ENCODE assay signal across 9 cellular contexts in the genomic region with DNA sequence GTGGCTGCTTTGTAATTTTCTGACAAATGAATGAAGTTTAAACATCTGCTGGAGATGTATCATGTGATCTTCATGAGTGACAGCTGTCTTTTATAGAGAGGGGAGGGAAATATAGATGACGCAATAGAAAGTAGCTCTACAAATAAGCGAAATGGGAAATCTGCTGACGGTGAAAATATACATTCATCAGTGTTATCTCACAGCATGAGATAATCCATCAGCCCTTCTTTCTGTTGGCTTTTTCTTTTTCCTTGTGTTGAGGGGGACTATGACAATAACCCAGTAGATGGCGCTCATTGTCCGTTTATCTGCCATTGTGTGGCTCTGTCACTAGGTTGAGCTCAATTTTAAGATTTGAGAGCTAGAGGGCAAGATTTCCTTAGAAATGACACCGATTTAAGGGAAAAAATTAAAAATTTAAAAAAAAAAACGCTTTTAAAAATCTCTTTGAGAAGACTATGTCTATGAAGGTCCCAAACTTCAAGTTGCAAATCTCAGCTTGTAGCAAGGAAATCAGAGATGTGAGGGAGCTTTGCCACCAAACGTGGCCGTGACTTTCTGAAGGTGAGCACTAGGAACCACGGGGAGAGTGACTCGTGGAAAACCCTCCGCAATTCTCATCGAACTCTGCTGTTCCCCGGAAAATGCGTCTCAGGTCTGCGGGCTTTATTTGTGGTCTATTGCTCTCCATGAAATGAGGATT.
DNase-seq lines count a peak whose midpoint lies in the region; ATAC-seq and TF ChIP-seq lines count a peak whose summit lies in the region.
"Had no signal": no experiment of that assay in that cellular context is flagged by ENCODE, and none has a peak within 500 bp of the region (broad histone marks: within the 10 kb centered on the region; RNA-seq: fewer than 3 reads in every experiment).

No MANE protein-coding gene starts in this region.

- H3K4me1 ChIP-seq in CD8-positive, alpha-beta T cell (ENCODE audit: insufficient read depth, low read length): peaks cover 7% of the 10 kb centered on the region

- H3K27ac Mint-ChIP-seq in CD8-positive, alpha-beta T cell: no peak overlapping the region
- H3K27ac Mint-ChIP-seq in neural crest cell (ENCODE audit: unreplicated experiment): no peak overlapping the region

- ATAC-seq in CD8-positive, alpha-beta T cell: peak; percentile 80
- ATAC-seq in GM18907 (IDR thresholded peaks at IDR 0.05; ENCODE audit: unreplicated experiment): peak; percentile 78
- peak; percentile 83 for ATAC-seq in HG03280 (IDR thresholded peaks at IDR 0.05; ENCODE audit: unreplicated experiment)

- no peaks in the 10 kb centered on the region for H3K27me3 ChIP-seq in CD8-positive, alpha-beta T cell (ENCODE audit: insufficient read depth, low read length)

- POLR2A ChIA-PET in CD8-positive, alpha-beta T cell (lab: Charles Lee): interaction anchor here (0.7 to 1.0 kb wide), 2 partner anchors 116 to 162 kb away, joined by 3 to 10 read pairs; no protein-coding TSS in a partner anchor

- H3K4me3 Mint-ChIP-seq in CD8-positive, alpha-beta T cell: no peak overlapping the region
- H3K4me3 Mint-ChIP-seq in neural crest cell: no peak overlapping the region
- H3K4me3 Mint-ChIP-seq: activated naive CD4-positive, alpha-beta T cell treated with anti-CD3 and anti-CD28 coated beads, Interleukin-2, amount 50 U/mL, for 24 hours had no signal

- H3K36me3 ChIP-seq in CD8-positive, alpha-beta T cell (ENCODE audit: insufficient read depth, low read length): no peaks in the 10 kb centered on the region

- peaks cover 22% of the 10 kb centered on the region for H3K4me1 Mint-ChIP-seq in CD8-positive, alpha-beta T cell (ENCODE audit: low read depth)
- H3K4me1 Mint-ChIP-seq in neural crest cell: no peaks in the 10 kb centered on the region

- no peaks in the 10 kb centered on the region for H3K36me3 Mint-ChIP-seq in CD8-positive, alpha-beta T cell
- no peaks in the 10 kb centered on the region for H3K36me3 Mint-ChIP-seq in neural crest cell (ENCODE audit: low read depth)
- H3K36me3 Mint-ChIP-seq: activated naive CD4-positive, alpha-beta T cell treated with anti-CD3 and anti-CD28 coated beads, Interleukin-2, amount 50 U/mL, for 24 hours had no signal

- H3K9me3 Mint-ChIP-seq in CD8-positive, alpha-beta T cell: no peaks in the 10 kb centered on the region
- no peaks in the 10 kb centered on the region for H3K9me3 Mint-ChIP-seq in neural crest cell
- H3K9me3 Mint-ChIP-seq: activated naive CD4-positive, alpha-beta T cell treated with anti-CD3 and anti-CD28 coated beads, Interleukin-2, amount 50 U/mL, for 24 hours had no signal

- H3K27ac ChIP-seq in CD8-positive, alpha-beta T cell (ENCODE audit: low read depth, low read length): no peak overlapping the region

- H3K27me3 Mint-ChIP-seq in CD8-positive, alpha-beta T cell (ENCODE audit: low read depth): no peaks in the 10 kb centered on the region
- peaks cover 38% of the 10 kb centered on the region for H3K27me3 Mint-ChIP-seq in neural crest cell (ENCODE audit: low read depth)

- peak; percentile 85 for TF ChIP-seq CTCF in CD8-positive, alpha-beta T cell (IDR thresholded peaks at IDR 0.05)
- peak; percentile 97 for TF ChIP-seq CTCF in neural crest cell (conservative IDR thresholded peaks at IDR 0.05)

- peak; percentile 27 to 68 (median 59) for DNase-seq in CD8-positive, alpha-beta T cell
- DNase-seq in NCI-H748 treated with DMSO at 0.1 percent for 48 hours (lab: John Stamatoyannopoulos, UW): peak; percentile 24
- DNase-seq in activated CD8-positive, alpha-beta memory T cell treated with anti-CD3 and anti-CD28 coated beads, Interleukin-2, amount 50 U/mL, for 1 hour (ENCODE audit: extremely low read depth): peak; percentile 38
- peak; percentile 45 for DNase-seq in fibroblast of gingiva (ENCODE audit: low read depth)
- DNase-seq in neural crest cell (ENCODE audit: low read depth, low spot score): peak; percentile 71
- peak; percentile 75 for DNase-seq in ureter (ENCODE audit: low spot score)

- H3K4me3 ChIP-seq in CD8-positive, alpha-beta T cell (ENCODE audit: low read depth, low read length): no peak overlapping the region

- CTCF ChIA-PET in CD8-positive, alpha-beta T cell (lab: Charles Lee): interaction anchor here (0.6 to 4.5 kb wide), 54 partner anchors 8 to 1778 kb away, joined by 3 to 143 read pairs (median 4); a partner anchor contains a TSS

- H3K9me3 ChIP-seq in CD8-positive, alpha-beta T cell (ENCODE audit: low read length): no peaks in the 10 kb centered on the region

- intact Hi-C loops in CD8-positive, alpha-beta T cell (cut with DNase I, micrococcal nuclease): loop anchor here (1.0 to 10.0 kb wide), 12 partner anchors 53 to 1777 kb away; a partner anchor contains a TSS

Comparison
In these comparisons a context has a peak if more than half of its experiments do, and no peak if none do; other contexts are left out.
1. DNase-seq: peak in every context shown above with its lines; median percentile 75 in ureter; 71 in neural crest cell; 59 in CD8-positive, alpha-beta T cell; 45 in fibroblast of gingiva; 38 in activated CD8-positive, alpha-beta memory T cell treated with anti-CD3 and anti-CD28 coated beads, Interleukin-2, amount 50 U/mL, for 1 hour; 24 in NCI-H748 treated with DMSO at 0.1 percent for 48 hours.